Comparison of ENCODE assay signal across 23 cellular contexts in the genomic region with DNA sequence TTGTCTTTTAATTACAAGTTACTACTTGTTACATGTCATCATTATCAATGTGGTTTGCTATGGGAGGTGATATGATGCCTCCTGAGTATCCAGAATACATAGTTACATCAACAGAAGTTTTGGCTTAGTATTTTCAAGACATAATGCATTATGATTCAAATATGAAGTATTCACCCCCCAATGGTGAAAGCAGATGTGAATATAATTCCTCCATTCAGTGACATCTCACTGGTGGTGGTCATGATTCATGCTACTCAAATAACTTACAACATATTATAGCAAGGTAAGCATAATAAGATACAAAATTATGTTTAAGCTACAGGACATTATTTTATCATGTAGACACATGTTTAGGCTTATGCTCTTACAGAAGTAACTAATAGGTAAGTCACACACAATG. TPM values are rescaled to one million over a fixed set of nuclear protein-coding genes. Genes with fewer than 3 reads are reported as not detected.
A peak's percentile ranks its signal among the peaks of the same experiment; 100 is the strongest.
DNase-seq lines count a peak whose midpoint lies in the region; ATAC-seq and TF ChIP-seq lines count a peak whose summit lies in the region.
"Had no signal": no experiment of that assay in that cellular context is flagged by ENCODE, and none has a peak within 500 bp of the region (broad histone marks: within the 10 kb centered on the region; RNA-seq: fewer than 3 reads in every experiment).

No MANE protein-coding gene starts in this region.

- H3K27ac ChIP-seq in ACC112 (ENCODE audit: low read depth, low read length), result peak overlapping the region; percentile 59; the same call in 1 of the 2 replicates
- H3K27ac ChIP-seq: BLaER1, gastrocnemius medialis, Peyer's patch, suprapubic skin had no signal

- TF ChIP-seq CTCF in fibroblast of pulmonary artery (IDR thresholded peaks at IDR 0.05; ENCODE audit: low read length, missing control alignments), result no peak

- no peaks in the 10 kb centered on the region for H3K9me3 Mint-ChIP-seq in activated T-helper 17 cell treated with anti-CD3 and anti-CD28 coated beads, Interleukin-2, amount 50 U/mL, for 72 hours
- H3K9me3 Mint-ChIP-seq: central memory CD8-positive, alpha-beta T cell had no signal

- no peak overlapping the region for H3K4me3 Mint-ChIP-seq in activated T-helper 17 cell treated with anti-CD3 and anti-CD28 coated beads, Interleukin-2, amount 50 U/mL, for 72 hours
- H3K4me3 Mint-ChIP-seq: activated CD4-positive, alpha-beta T cell treated with anti-CD3 and anti-CD28 coated beads, Interleukin-2, amount 10 ng/mL, durations not matched to agents 24 days and 14 days; activated naive CD8-positive, alpha-beta T cell treated with anti-CD3 and anti-CD28 coated beads for 36 hours; central memory CD8-positive, alpha-beta T cell had no signal

- H2AFZ ChIP-seq in ACC112 (ENCODE audit: low read length, unreplicated experiment), result no peak overlapping the region

- H3K36me3 Mint-ChIP-seq in activated T-helper 17 cell treated with anti-CD3 and anti-CD28 coated beads, Interleukin-2, amount 50 U/mL, for 72 hours (ENCODE audit: low read depth), result peaks cover 94% of the 10 kb centered on the region

- H3K4me1 ChIP-seq in ACC112 (ENCODE audit: control insufficient read depth, insufficient read depth, low read length, unreplicated experiment), result peaks cover 8% of the 10 kb centered on the region
- H3K4me1 ChIP-seq: BLaER1, Peyer's patch, suprapubic skin had no signal

- H3K27me3 ChIP-seq in ACC112 (ENCODE audit: insufficient read depth, low read length), result no peaks in the 10 kb centered on the region
- H3K27me3 ChIP-seq: BLaER1, gastrocnemius medialis, Peyer's patch, suprapubic skin had no signal

- H3K27ac Mint-ChIP-seq in activated T-helper 17 cell treated with anti-CD3 and anti-CD28 coated beads, Interleukin-2, amount 50 U/mL, for 72 hours, result no peak overlapping the region
- H3K27ac Mint-ChIP-seq: activated CD4-positive, alpha-beta T cell treated with anti-CD3 and anti-CD28 coated beads, Interleukin-2, amount 10 ng/mL, durations not matched to agents 24 days and 14 days; activated naive CD8-positive, alpha-beta T cell treated with anti-CD3 and anti-CD28 coated beads for 36 hours had no signal

- H3K4me1 Mint-ChIP-seq in activated T-helper 17 cell treated with anti-CD3 and anti-CD28 coated beads, Interleukin-2, amount 50 U/mL, for 72 hours, result no peaks in the 10 kb centered on the region
- H3K4me1 Mint-ChIP-seq: central memory CD8-positive, alpha-beta T cell had no signal

- peak; percentile 18 for ATAC-seq in activated T-helper 17 cell treated with anti-CD3 and anti-CD28 coated beads, Interleukin-2, amount 50 U/mL, for 72 hours (replicated peaks)
- ATAC-seq: gastrocnemius medialis, left ventricle myocardium superior had no signal

- no peaks in the 10 kb centered on the region for H3K27me3 Mint-ChIP-seq in activated T-helper 17 cell treated with anti-CD3 and anti-CD28 coated beads, Interleukin-2, amount 50 U/mL, for 72 hours
- H3K27me3 Mint-ChIP-seq: activated CD4-positive, alpha-beta T cell treated with anti-CD3 and anti-CD28 coated beads, Interleukin-2, amount 10 ng/mL, durations not matched to agents 24 days and 14 days; activated naive CD8-positive, alpha-beta T cell treated with anti-CD3 and anti-CD28 coated beads for 36 hours; central memory CD8-positive, alpha-beta T cell had no signal

- H3K79me2 ChIP-seq in ACC112 (ENCODE audit: control insufficient read depth, insufficient read depth, low read length, unreplicated experiment), result no peaks in the 10 kb centered on the region

- peak; percentile 65 for DNase-seq in ELR (ENCODE audit: low read depth)
- peak; percentile 16 for DNase-seq in fibroblast of pulmonary artery (ENCODE audit: low read depth)
- no peak for DNase-seq in 8988T
- no peak for DNase-seq in DMS153 (lab: John Stamatoyannopoulos, UW)
- no peak for DNase-seq in mesenteric fat pad (ENCODE audit: low spot score)
- DNase-seq in HuH-7.5 (ENCODE audit: low spot score), result no peak
- DNase-seq: activated CD4-positive, alpha-beta T cell treated with anti-CD3 and anti-CD28 coated beads, Interleukin-2, amount 10 ng/mL, durations not matched to agents 24 days and 14 days; activated naive CD8-positive, alpha-beta T cell treated with anti-CD3 and anti-CD28 coated beads for 36 hours; effector CD8-positive, alpha-beta T cell; gastrocnemius medialis; H7; left ventricle myocardium superior; NCI-H1436; Peyer's patch; stimulated activated CD4-positive, alpha-beta T cell treated with anti-CD3 and anti-CD28 coated beads, Interleukin-4, amount 100 ng/mL, for 4 hours; stimulated activated CD8-positive, alpha-beta memory T cell treated with anti-CD3 and anti-CD28 coated beads, Interleukin-4, amount 100 ng/mL, for 48 hours; SW 1271 had no signal

- H3K36me3 ChIP-seq in ACC112 (ENCODE audit: insufficient read depth, low read length), result peaks cover 72% of the 10 kb centered on the region

- H3K4me3 ChIP-seq in ACC112 (ENCODE audit: low read depth, low read length) (peak overlapping the region; percentile 3; the same call in 1 of the 2 replicates), fibroblast of pulmonary artery (replicated peaks; ENCODE audit: low read depth, low read length) (no peak overlapping the region)
- H3K4me3 ChIP-seq: BLaER1, gastrocnemius medialis, Peyer's patch, smooth muscle cell, suprapubic skin had no signal

RNA-seq across cellular contexts. Expression of a gene that starts 34.9 kb away (rescaled TPM):
- 10 to 100 TPM in 1 of 2 donors, 1 to 10 TPM in 1; 8.1 to 10.7 TPM for total RNA-seq in activated T-helper 17 cell treated with anti-CD3 and anti-CD28 coated beads, Interleukin-2, amount 50 U/mL, for 72 hours
- 15.7 TPM for total RNA-seq in mesenteric fat pad

Comparison
In these comparisons a context has a peak if more than half of its experiments do, and no peak if none do; other contexts are left out.
1. DNase-seq: peak in ELR (single experiment) and fibroblast of pulmonary artery (single experiment); none in 8988T (single experiment), DMS153 (single experiment), mesenteric fat pad (single experiment) and HuH-7.5 (single experiment).